ENCODE assay signal across 19 cellular contexts in the genomic region with DNA sequence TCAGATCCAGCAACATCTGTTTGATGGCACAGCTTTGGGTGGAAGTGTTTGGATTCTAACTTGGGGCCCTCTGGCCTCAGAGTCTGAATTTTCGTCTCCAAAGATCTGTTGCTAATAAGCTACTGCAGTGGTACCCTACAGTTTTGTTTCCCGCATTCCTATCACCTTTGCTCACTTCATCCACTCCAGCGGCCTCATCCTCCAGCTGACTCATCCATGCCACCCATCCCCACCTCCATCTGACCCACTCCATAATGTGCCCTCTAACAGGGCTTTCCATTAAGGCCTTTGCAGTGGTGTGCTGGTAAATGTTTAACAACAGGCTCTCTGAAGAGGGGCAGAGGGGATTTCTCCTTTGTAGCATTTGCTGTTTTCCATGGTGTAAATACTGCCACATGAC.
DNase-seq lines count a peak whose midpoint lies in the region; ATAC-seq and TF ChIP-seq lines count a peak whose summit lies in the region.
"Had no signal": no experiment of that assay in that cellular context is flagged by ENCODE, and none has a peak within 500 bp of the region (broad histone marks: within the 10 kb centered on the region; RNA-seq: fewer than 3 reads in every experiment).

No MANE protein-coding gene starts in this region.

- H3K4me3 ChIP-seq in RWPE2 (ENCODE audit: severe bottlenecking) (no peak overlapping the region), Caco-2 (ENCODE audit: low read depth, low read length) (no peak overlapping the region)
- H3K4me3 ChIP-seq: sigmoid colon, tibial artery had no signal

- H3K27me3 ChIP-seq in RWPE2 (ENCODE audit: insufficient read depth, poor library complexity, severe bottlenecking) (no peaks in the 10 kb centered on the region), foreskin keratinocyte (no peaks in the 10 kb centered on the region), Caco-2 (replicated peaks; ENCODE audit: control insufficient read depth, insufficient read depth, low read length) (no peaks in the 10 kb centered on the region)
- H3K27me3 ChIP-seq: sigmoid colon, tibial artery had no signal

- H3K9me3 ChIP-seq in RWPE2 (ENCODE audit: severe bottlenecking) = no peaks in the 10 kb centered on the region
- H3K9me3 ChIP-seq in Caco-2 = peaks cover 6% of the 10 kb centered on the region; the same call in 1 of the 2 replicates
- H3K9me3 ChIP-seq: sigmoid colon, tibial artery had no signal

- intact Hi-C loops in Caco-2 (cut with micrococcal nuclease; ENCODE audit: unreplicated experiment) = no loop called here

- TF ChIP-seq CTCF in RWPE2 (IDR thresholded peaks at IDR 0.05; ENCODE audit: poor library complexity, severe bottlenecking) = no peak
- TF ChIP-seq CTCF in foreskin keratinocyte (conservative IDR thresholded peaks at IDR 0.05) = no peak
- TF ChIP-seq CTCF in Caco-2 (IDR thresholded peaks at IDR 0.05; ENCODE audit: insufficient read depth in 1 of 2, low read depth in 1 of 2, low read length in 1 of 2, severe bottlenecking in 1 of 2, unreplicated experiment in 1 of 2) = no peak

- peaks cover 12% of the 10 kb centered on the region for H3K9me3 Mint-ChIP-seq in Caco-2 (ENCODE audit: unreplicated experiment)
- H3K9me3 Mint-ChIP-seq: activated CD8-positive, alpha-beta T cell treated with anti-CD3 and anti-CD28 coated beads for 36 hours; activated naive CD8-positive, alpha-beta T cell treated with anti-CD3 and anti-CD28 coated beads, Interleukin-2, amount 50 U/mL, for 24 hours; activated T-helper 1 cell treated with anti-CD3 and anti-CD28 coated beads, Interleukin-12 subunit alpha, Interleukin-12 subunit beta, Interleukin-2, Interleukin-4 antibody, amounts not matched to agents 30 ng/mL and 10 ng/mL and 1 ng/mL, durations not matched to agents 14 hours and 24 hours and 36 hours had no signal

- H3K4me1 ChIP-seq in RWPE2 (ENCODE audit: insufficient read depth, poor library complexity, severe bottlenecking) (peaks cover 5% of the 10 kb centered on the region), foreskin keratinocyte (peaks cover 12% of the 10 kb centered on the region), Caco-2 (peaks cover 21% of the 10 kb centered on the region)
- H3K4me1 ChIP-seq: sigmoid colon, tibial artery had no signal

- no peak overlapping the region for H3K27ac Mint-ChIP-seq in Caco-2 (ENCODE audit: unreplicated experiment)
- H3K27ac Mint-ChIP-seq: activated CD8-positive, alpha-beta T cell treated with anti-CD3 and anti-CD28 coated beads for 36 hours; activated naive CD8-positive, alpha-beta T cell treated with anti-CD3 and anti-CD28 coated beads, Interleukin-2, amount 50 U/mL, for 24 hours; activated T-helper 1 cell treated with anti-CD3 and anti-CD28 coated beads, Interleukin-12 subunit alpha, Interleukin-12 subunit beta, Interleukin-2, Interleukin-4 antibody, amounts not matched to agents 30 ng/mL and 10 ng/mL and 1 ng/mL, durations not matched to agents 14 hours and 24 hours and 36 hours had no signal

- H3K36me3 ChIP-seq in RWPE2 (ENCODE audit: low read depth) (no peaks in the 10 kb centered on the region), Caco-2 (ENCODE audit: control insufficient read depth, insufficient read depth, low read length) (no peaks in the 10 kb centered on the region)
- H3K36me3 ChIP-seq: sigmoid colon, tibial artery, WERI-Rb-1 had no signal

- H3K36me3 Mint-ChIP-seq in Caco-2 (ENCODE audit: insufficient read depth, unreplicated experiment) = no peaks in the 10 kb centered on the region

- H3K4me3 Mint-ChIP-seq in Caco-2 (ENCODE audit: unreplicated experiment) = no peak overlapping the region
- H3K4me3 Mint-ChIP-seq: activated CD8-positive, alpha-beta T cell treated with anti-CD3 and anti-CD28 coated beads for 36 hours; activated naive CD8-positive, alpha-beta T cell treated with anti-CD3 and anti-CD28 coated beads, Interleukin-2, amount 50 U/mL, for 24 hours; activated T-helper 1 cell treated with anti-CD3 and anti-CD28 coated beads, Interleukin-12 subunit alpha, Interleukin-12 subunit beta, Interleukin-2, Interleukin-4 antibody, amounts not matched to agents 30 ng/mL and 10 ng/mL and 1 ng/mL, durations not matched to agents 14 hours and 24 hours and 36 hours had no signal

- H3K4me1 Mint-ChIP-seq in Caco-2 (ENCODE audit: low read depth, unreplicated experiment) = peaks cover 16% of the 10 kb centered on the region
- H3K4me1 Mint-ChIP-seq: activated naive CD8-positive, alpha-beta T cell treated with anti-CD3 and anti-CD28 coated beads, Interleukin-2, amount 50 U/mL, for 24 hours had no signal

- H3K27ac ChIP-seq in RWPE2 (ENCODE audit: poor library complexity, severe bottlenecking) (no peak overlapping the region), foreskin keratinocyte (no peak overlapping the region)
- H3K27ac ChIP-seq: HL-60, sigmoid colon, tibial artery, WERI-Rb-1 had no signal

- ATAC-seq in RWPE2 (ENCODE audit: low read depth) (peak; percentile 88), foreskin keratinocyte (peak; percentile 68), HG02763 (IDR thresholded peaks at IDR 0.05; ENCODE audit: unreplicated experiment) (no peak)
- ATAC-seq: activated CD8-positive, alpha-beta T cell treated with anti-CD3 and anti-CD28 coated beads for 36 hours; activated naive CD8-positive, alpha-beta T cell treated with anti-CD3 and anti-CD28 coated beads, Interleukin-2, amount 50 U/mL, for 24 hours had no signal

- POLR2A ChIA-PET in Caco-2 (lab: Charles Lee) = interaction anchor here (0.7 kb wide), 1 partner anchor 227 kb away, joined by 3 read pairs; no protein-coding TSS in a partner anchor

- CTCF ChIA-PET in Caco-2 (lab: Charles Lee) = no interaction called here

- BruUV-seq in Caco-2 (replicated peaks; lab: Mats Ljungman, UMichigan) = no TSS peak

- DNase-seq in 8988T (peak; percentile 41), HCEC 1CT (peak; percentile 44), RWPE2 (ENCODE audit: low spot score) (no peak), foreskin keratinocyte (peak in 1 of 2 donors; percentile 62), GOT3 (lab: John Stamatoyannopoulos, UW) (no peak), Caco-2 (no peak)
- DNase-seq in stimulated activated CD8-positive, alpha-beta memory T cell treated with anti-CD3 and anti-CD28 coated beads, Interleukin-4, amount 100 ng/mL, for 48 hours = no peak
- DNase-seq: activated CD8-positive, alpha-beta T cell treated with anti-CD3 and anti-CD28 coated beads for 36 hours; activated naive CD8-positive, alpha-beta T cell treated with anti-CD3 and anti-CD28 coated beads, Interleukin-2, amount 50 U/mL, for 24 hours; NCI-H187 treated with DMSO at 0.1 percent for 48 hours; NCI-H524 treated with DMSO at 0.1 percent for 48 hours; nucleus accumbens; sigmoid colon; stimulated activated CD4-positive, alpha-beta T cell treated with anti-CD3 and anti-CD28 coated beads, Interleukin-4, amount 100 ng/mL, for 4 hours; tibial artery; WERI-Rb-1 had no signal

- no peaks in the 10 kb centered on the region for H3K27me3 Mint-ChIP-seq in Caco-2 (ENCODE audit: insufficient read depth, unreplicated experiment)

Comparison
In these comparisons a context has a peak if more than half of its experiments do, and no peak if none do; other contexts are left out.
1. DNase-seq: peak in 8988T (single experiment) and HCEC 1CT (single experiment); none in RWPE2 (single experiment), stimulated activated CD8-positive, alpha-beta memory T cell treated with anti-CD3 and anti-CD28 coated beads, Interleukin-4, amount 100 ng/mL, for 48 hours (single experiment), GOT3 (single experiment) and Caco-2 (0 of 2).